Comparison of ENCODE assay signal across 6 cellular contexts in the genomic region with DNA sequence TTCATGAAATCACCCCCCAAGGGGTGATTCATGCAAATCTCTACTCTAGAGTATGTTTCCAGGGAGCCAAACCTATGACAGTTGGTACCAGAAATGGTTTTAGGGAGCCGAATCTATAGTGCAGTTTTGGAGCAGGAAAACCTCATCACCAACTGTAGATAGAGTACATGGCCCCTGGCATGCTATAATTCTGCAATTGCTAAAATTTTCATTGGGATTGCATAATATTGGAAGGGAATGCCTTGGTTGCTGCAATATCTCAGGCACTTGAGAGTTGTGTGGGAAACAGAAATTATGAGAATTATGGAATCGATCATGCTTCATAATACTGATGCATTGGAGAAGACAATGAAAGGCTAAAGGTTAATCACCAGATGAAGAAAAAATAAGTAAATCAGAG.
"Had no signal": no experiment of that assay in that cellular context is flagged by ENCODE, and none has a peak within 500 bp of the region (broad histone marks: within the 10 kb centered on the region; RNA-seq: fewer than 3 reads in every experiment).

No MANE protein-coding gene starts in this region.

- H3K9me3 Mint-ChIP-seq: H9 had no signal

- H3K9ac ChIP-seq: GM23248 had no signal

- H3K4me3 ChIP-seq: GM23248, K562 had no signal

- H3K4me1 Mint-ChIP-seq: H9 had no signal

- H3K27ac Mint-ChIP-seq: H9 had no signal

- DNase-seq: GM23248, H9, HCEC 1CT, IMR-90 had no signal

- H3K4me3 Mint-ChIP-seq: H9 had no signal

- H3K27ac ChIP-seq: GM23248, HL-60 had no signal

- ATAC-seq: K562 had no signal

- H2AFZ ChIP-seq: GM23248 had no signal
